8 cellular contexts compared by ENCODE assay signal in the genomic region with DNA sequence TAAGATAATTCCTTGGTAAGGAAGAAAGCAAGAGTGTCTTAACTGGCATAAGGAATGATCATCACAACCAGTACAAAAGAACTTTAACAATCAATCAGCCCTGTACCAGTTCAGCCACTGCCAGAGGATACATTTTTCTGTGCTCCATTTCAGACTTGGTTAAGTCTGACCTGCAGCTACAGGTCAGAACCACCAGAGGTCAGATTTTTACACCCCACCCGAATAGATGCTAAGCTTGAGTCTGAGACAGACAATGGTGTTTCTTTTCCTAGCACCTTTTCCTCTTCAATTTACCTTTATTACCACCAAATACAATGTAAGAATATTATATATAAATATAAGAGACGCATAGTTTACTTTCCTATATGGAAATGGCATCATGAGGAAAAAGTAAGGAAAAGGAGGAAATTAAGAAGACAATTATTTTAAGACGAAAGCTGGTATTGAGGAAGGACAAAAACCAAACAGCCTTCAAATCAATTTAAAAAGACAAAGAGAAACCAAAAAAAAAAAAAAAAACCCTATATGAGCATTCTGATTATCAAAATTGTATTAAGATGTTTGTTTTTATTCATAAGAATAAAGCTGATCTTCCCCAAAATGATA.
A peak's percentile ranks its signal among the peaks of the same experiment; 100 is the strongest.
DNase-seq lines count a peak whose midpoint lies in the region; ATAC-seq, FAIRE-seq and TF ChIP-seq lines count a peak whose summit lies in the region.

No MANE protein-coding gene starts in this region.

- no peaks in the 10 kb centered on the region for H3K27me3 ChIP-seq in lung (ENCODE audit: control insufficient read depth, insufficient read depth)
- H3K27me3 ChIP-seq in CD8-positive, alpha-beta memory T cell (ENCODE audit: insufficient read depth, low read length, poor library complexity, severe bottlenecking): peaks cover 5% of the 10 kb centered on the region

- DNase-seq in DMS 273 (lab: John Stamatoyannopoulos, UW; ENCODE audit: unreplicated experiment) (peak; percentile 44), DMS 273 treated with DMSO at 0.1 percent for 48 hours (lab: John Stamatoyannopoulos, UW) (no peak), GM19239 (ENCODE audit: insufficient read length, low spot score) (peak; percentile 28), NCI-H748 treated with DMSO at 0.1 percent for 48 hours (lab: John Stamatoyannopoulos, UW) (peak; percentile 0), dermis blood vessel endothelial cell (peak; percentile 72), lung (ENCODE audit: low spot score) (no peak)
- DNase-seq in CD8-positive, alpha-beta memory T cell: no peak

- H3K36me3 ChIP-seq in lung (ENCODE audit: control insufficient read depth in 2 of 2, insufficient read depth in 2 of 2, low read length in 2 of 2): no peaks in the 10 kb centered on the region
- no peaks in the 10 kb centered on the region for H3K36me3 ChIP-seq in CD8-positive, alpha-beta memory T cell (ENCODE audit: insufficient read depth, low read length)

- peak; percentile 89 for FAIRE-seq in GM19239 (lab: Jason Lieb, UNC)

- no peak overlapping the region for H3K4me3 ChIP-seq in lung
- no peak overlapping the region for H3K4me3 ChIP-seq in CD8-positive, alpha-beta memory T cell (ENCODE audit: low read length)

- no peaks in the 10 kb centered on the region for H3K9me3 Mint-ChIP-seq in CD8-positive, alpha-beta memory T cell

- no peak overlapping the region for H3K4me3 Mint-ChIP-seq in CD8-positive, alpha-beta memory T cell

- H3K27ac Mint-ChIP-seq in CD8-positive, alpha-beta memory T cell: no peak overlapping the region

- ATAC-seq in HG03095 (IDR thresholded peaks at IDR 0.05; ENCODE audit: unreplicated experiment) (peak; percentile 89), lung (ENCODE audit: insufficient read depth, low FRiP score) (peak; percentile 79)

- WGBS in lung, 2 donors: 36 to 39% methylated on average over 3 of the region's 3 CpGs

- no peaks in the 10 kb centered on the region for H3K9me3 ChIP-seq in lung (ENCODE audit: control insufficient read depth in 2 of 2, insufficient read depth in 1 of 2, low read length in 1 of 2)
- H3K9me3 ChIP-seq in CD8-positive, alpha-beta memory T cell (ENCODE audit: low read length): no peaks in the 10 kb centered on the region

- no peak for TF ChIP-seq CTCF in lung (IDR thresholded peaks at IDR 0.05; ENCODE audit: control extremely low read depth, extremely low read depth)

- H3K36me3 Mint-ChIP-seq in CD8-positive, alpha-beta memory T cell: no peaks in the 10 kb centered on the region

- CTCF ChIA-PET in CD8-positive, alpha-beta memory T cell (lab: Charles Lee): no interaction called here

- H3K4me1 ChIP-seq in lung (ENCODE audit: control insufficient read depth in 2 of 2, insufficient read depth in 2 of 2, low read length in 2 of 2): no peaks in the 10 kb centered on the region
- no peaks in the 10 kb centered on the region for H3K4me1 ChIP-seq in CD8-positive, alpha-beta memory T cell (ENCODE audit: insufficient read depth, low read length)

- no peak overlapping the region for H3K27ac ChIP-seq in lung (ENCODE audit: low read depth in 1 of 2, low read length in 1 of 2)
- H3K27ac ChIP-seq in CD8-positive, alpha-beta memory T cell (ENCODE audit: low read depth, low read length): no peak overlapping the region

- H3K27me3 Mint-ChIP-seq in CD8-positive, alpha-beta memory T cell: peaks cover 17 to 31% of the 10 kb centered on the region in 2 donors

- POLR2A ChIA-PET in CD8-positive, alpha-beta memory T cell (lab: Charles Lee): no interaction called here

- H3K4me1 Mint-ChIP-seq in CD8-positive, alpha-beta memory T cell: peaks cover 0 to 13% (median 0%) of the 10 kb centered on the region in 3 donors

Comparison
In these comparisons a context has a peak if more than half of its experiments do, and no peak if none do; other contexts are left out.
1. DNase-seq: peak in DMS 273 (single experiment), GM19239 (single experiment), NCI-H748 treated with DMSO at 0.1 percent for 48 hours (single experiment) and dermis blood vessel endothelial cell (single experiment); none in DMS 273 treated with DMSO at 0.1 percent for 48 hours (single experiment), lung (single experiment) and CD8-positive, alpha-beta memory T cell (0 of 5).